Comparison of ENCODE assay signal across 23 cellular contexts in genomic region chr12:103501447-103501846, GRCh38. TPM values are rescaled to one million over a fixed set of nuclear protein-coding genes. Genes with fewer than 3 reads are reported as not detected.
A peak's percentile ranks its signal among the peaks of the same experiment; 100 is the strongest.
DNase-seq lines count a peak whose midpoint lies in the region; ATAC-seq, FAIRE-seq and TF ChIP-seq lines count a peak whose summit lies in the region.
"Had no signal": no experiment of that assay in that cellular context is flagged by ENCODE, and none has a peak within 500 bp of the region (broad histone marks: within the 10 kb centered on the region; RNA-seq: fewer than 3 reads in every experiment).

No MANE protein-coding gene starts in this region.

- H2BK15ac ChIP-seq in IMR-90 (ENCODE audit: low read depth, low read length): no peak overlapping the region

- H2BK5ac ChIP-seq in IMR-90 (ENCODE audit: low read depth, low read length, poor library complexity, severe bottlenecking): no peak overlapping the region

- no peak overlapping the region for H3K18ac ChIP-seq in IMR-90 (ENCODE audit: low read depth, low read length)

- H3K36me3 ChIP-seq in IMR-90 (ENCODE audit: control insufficient read depth, insufficient read depth, low read length) (no peaks in the 10 kb centered on the region), K562 (ENCODE audit: control insufficient read depth, insufficient read depth, low read length) (no peaks in the 10 kb centered on the region)
- H3K36me3 ChIP-seq: HAP-1 had no signal

- no peaks in the 10 kb centered on the region for H3K9me3 Mint-ChIP-seq in glutamatergic neuron (ENCODE audit: unreplicated experiment)

- no peak overlapping the region for H2AK5ac ChIP-seq in IMR-90 (ENCODE audit: low read depth, low read length)

- H3K4ac ChIP-seq in IMR-90 (ENCODE audit: low read depth, low read length): no peak overlapping the region

- H3K4me2 ChIP-seq in IMR-90 (ENCODE audit: low read depth, low read length) (no peak overlapping the region), K562 (ENCODE audit: insufficient read depth, low read length) (no peak overlapping the region)

- ATAC-seq in IMR-90 (ENCODE audit: low read depth): no peak
- no peak for ATAC-seq in K562
- ATAC-seq in GM21367 (IDR thresholded peaks at IDR 0.05; ENCODE audit: unreplicated experiment): no peak

- TF ChIP-seq CTCF in IMR-90 (conservative IDR thresholded peaks at IDR 0.05; ENCODE audit: low read depth, low read length) (no peak), K562 (IDR thresholded peaks at IDR 0.05 in 2 of 3, conservative IDR thresholded peaks at IDR 0.05 in 1 of 3; ENCODE audit: insufficient read depth in 2 of 3, low read depth in 1 of 3, low read length in 3 of 3) (no peak), glutamatergic neuron (IDR thresholded peaks at IDR 0.05; ENCODE audit: partially characterized antibody, unreplicated experiment) (no peak)

- no peak overlapping the region for H3K14ac ChIP-seq in IMR-90 (replicated peaks; ENCODE audit: low read depth, low read length)

- H4K5ac ChIP-seq in IMR-90 (ENCODE audit: low read depth, low read length): no peak overlapping the region

- CTCF ChIA-PET in IMR-90 (lab: Yijun Ruan, JAX) (no interaction called here), K562 (lab: Yijun Ruan, JAX; ENCODE audit: low intra/inter-chr PET ratio) (no interaction called here)

- no peak overlapping the region for H3K9ac ChIP-seq in IMR-90 (ENCODE audit: low read depth, low read length)
- H3K9ac ChIP-seq in K562 (ENCODE audit: insufficient read depth in 1 of 2, low read depth in 2 of 2, low read length in 2 of 2): no peak overlapping the region

- H3K36me3 Mint-ChIP-seq in glutamatergic neuron (ENCODE audit: unreplicated experiment): no peaks in the 10 kb centered on the region

- H2AFZ ChIP-seq in IMR-90 (replicated peaks; ENCODE audit: low read length, poor library complexity): no peak overlapping the region
- H2AFZ ChIP-seq in K562 (ENCODE audit: low read depth, low read length): no peak overlapping the region

- H3K4me3 ChIP-seq in IMR-90 (ENCODE audit: insufficient read depth, low read depth, low read length) (no peak overlapping the region), K562 (no peak overlapping the region)
- H3K4me3 ChIP-seq: HAP-1 had no signal

- H3K23ac ChIP-seq in IMR-90 (ENCODE audit: low read depth, low read length): no peak overlapping the region

- H3K27ac Mint-ChIP-seq in glutamatergic neuron (ENCODE audit: unreplicated experiment): no peak overlapping the region
- H3K27ac Mint-ChIP-seq: CD4-positive, alpha-beta T cell had no signal

- H3K4me1 Mint-ChIP-seq in glutamatergic neuron (ENCODE audit: low read depth, unreplicated experiment): no peaks in the 10 kb centered on the region

- dilution Hi-C loops in IMR-90 (cut with HindIII; ENCODE audit: low sequenced_read_pairs, unreplicated experiment): no loop called here

- POLR2A ChIA-PET in IMR-90 (lab: Charles Lee; ENCODE audit: unreplicated experiment): no interaction called here
- POLR2A ChIA-PET in K562 (lab: Yijun Ruan, JAX): no interaction called here

- BruUV-seq in IMR-90 (replicated peaks; lab: Mats Ljungman, UMichigan) (no TSS peak), K562 (replicated peaks; lab: Mats Ljungman, UMichigan) (no TSS peak)

- H3K4me1 ChIP-seq in IMR-90 (ENCODE audit: control insufficient read depth, insufficient read depth, low read length) (no peaks in the 10 kb centered on the region), K562 (replicated peaks in 1 of 2; ENCODE audit: control insufficient read depth in 2 of 2, insufficient read depth in 2 of 2, low read length in 2 of 2) (no peaks in the 10 kb centered on the region)
- H3K4me1 ChIP-seq: Caco-2, HAP-1 had no signal

- no peak overlapping the region for H3K4me3 Mint-ChIP-seq in glutamatergic neuron (ENCODE audit: unreplicated experiment)
- H3K4me3 Mint-ChIP-seq: CD4-positive, alpha-beta T cell had no signal

- DNase-seq in NCI-H748 (lab: John Stamatoyannopoulos, UW; ENCODE audit: unreplicated experiment): peak; percentile 36
- DNase-seq in NCI-H748 treated with DMSO at 0.1 percent for 48 hours (lab: John Stamatoyannopoulos, UW): no peak
- no peak for DNase-seq in IMR-90
- DNase-seq in K562 (ENCODE audit: extremely low read depth in 1 of 4, low spot score in 3 of 4): no peak
- DNase-seq in glutamatergic neuron: no peak
- no peak for DNase-seq in NCI-H1417 treated with DMSO at 0.1 percent for 48 hours (lab: John Stamatoyannopoulos, UW)
- DNase-seq: 8988T; ACHN; Caco-2; CD4-positive, alpha-beta T cell; DMS79; GDM1; KBM-7 had no signal

- intact Hi-C loops in IMR-90 (cut with micrococcal nuclease): no loop called here
- intact Hi-C loops in K562 (cut with micrococcal nuclease): no loop called here

- no peak overlapping the region for H2BK120ac ChIP-seq in IMR-90 (ENCODE audit: low read depth, low read length)

- no peaks in the 10 kb centered on the region for H3K79me2 ChIP-seq in K562 (ENCODE audit: control insufficient read depth, insufficient read depth, low read length)

- no peaks in the 10 kb centered on the region for H3K9me1 ChIP-seq in IMR-90 (ENCODE audit: insufficient read depth, low read length)
- no peaks in the 10 kb centered on the region for H3K9me1 ChIP-seq in K562 (ENCODE audit: control insufficient read depth, insufficient read depth, low read length)

- FAIRE-seq in K562 (lab: Jason Lieb, UNC): no peak
- FAIRE-seq: D721Med, GM12892, GM18507 had no signal

- TF ChIP-seq RAD21 in IMR-90 (IDR thresholded peaks at IDR 0.05; ENCODE audit: low read length): no peak
- no peak for TF ChIP-seq RAD21 in K562 (CRISPR knock-in tag; conservative IDR thresholded peaks at IDR 0.05 in 1 of 2, IDR thresholded peaks at IDR 0.05 in 1 of 2)

- H3K27me3 ChIP-seq in IMR-90 (ENCODE audit: control insufficient read depth, insufficient read depth, low read length): no peaks in the 10 kb centered on the region
- H3K27me3 ChIP-seq in K562 (ENCODE audit: control insufficient read depth in 2 of 2, insufficient read depth in 2 of 2, low read length in 2 of 2): no peaks in the 10 kb centered on the region

- peaks cover 2% of the 10 kb centered on the region for H3K27me3 Mint-ChIP-seq in glutamatergic neuron (ENCODE audit: unreplicated experiment)

- no peak for TF ChIP-seq EP300 in K562 (IDR thresholded peaks at IDR 0.05; ENCODE audit: low read length)

- no peaks in the 10 kb centered on the region; the same call in 1 of the 2 replicates for H3K9me3 ChIP-seq in IMR-90 (ENCODE audit: control insufficient read depth, insufficient read depth, low read length)
- H3K9me3 ChIP-seq in K562 (replicated peaks; ENCODE audit: control insufficient read depth, insufficient read depth, low read depth, low read length): no peaks in the 10 kb centered on the region
- H3K9me3 ChIP-seq: Caco-2, HAP-1 had no signal

- no peak for TF ChIP-seq POLR2A in IMR-90 (IDR thresholded peaks at IDR 0.05; ENCODE audit: low read depth, low read length)
- no peak for TF ChIP-seq POLR2A in K562 (conservative IDR thresholded peaks at IDR 0.05)

- H2BK20ac ChIP-seq in IMR-90 (ENCODE audit: low read depth, low read length): no peak overlapping the region

- H4K91ac ChIP-seq in IMR-90 (ENCODE audit: insufficient read depth, low read depth, low read length): no peak overlapping the region

- H3K56ac ChIP-seq in IMR-90 (ENCODE audit: extremely low read depth, insufficient read depth, low read length): no peak overlapping the region

- no peak overlapping the region for H2AK9ac ChIP-seq in IMR-90 (replicated peaks; ENCODE audit: low read depth, low read length, poor library complexity)

- H3K79me1 ChIP-seq in IMR-90 (ENCODE audit: low read depth in 1 of 2, low read length in 2 of 2): no peaks in the 10 kb centered on the region

- H4K20me1 ChIP-seq in IMR-90 (ENCODE audit: insufficient read depth, low read length): no peaks in the 10 kb centered on the region
- no peaks in the 10 kb centered on the region for H4K20me1 ChIP-seq in K562 (replicated peaks; ENCODE audit: control insufficient read depth, insufficient read depth, low read length)

- WGBS in IMR-90 (ENCODE audit: extremely low coverage in 2 of 2, insufficient read length in 1 of 2), 2 experiments: 100% methylated on average over 1 of the region's 5 CpGs; no CpG with 5 or more reads in 1 of the 2 experiments
- WGBS in K562 (ENCODE audit: insufficient coverage, low coverage, missing lambda C conversion rate): 0% methylated on average over 5 of the region's 5 CpGs

- H3K27ac ChIP-seq in IMR-90 (ENCODE audit: insufficient read depth, low read length) (no peak overlapping the region), K562 (ENCODE audit: extremely low read depth, low read depth, low read length) (no peak overlapping the region)
- H3K27ac ChIP-seq: C4-2B had no signal

- no peak overlapping the region for H4K8ac ChIP-seq in IMR-90 (ENCODE audit: low read depth in 2 of 2, low read length in 2 of 2)

- in situ Hi-C loops in IMR-90 (cut with MboI; ENCODE audit: low sequenced_read_pairs): no loop called here
- in situ Hi-C loops in K562 (cut with MboI): no loop called here

TF ChIP-seq in IMR-90, 13 proteins besides CTCF, POLR2A, EP300 and RAD21:
- peak; percentile 82 for TF ChIP-seq CEBPB (IDR thresholded peaks at IDR 0.05; ENCODE audit: low read depth, low read length)
- no peak for TF ChIP-seq CHD1 (IDR thresholded peaks at IDR 0.05; ENCODE audit: low read depth, low read length)

RNA-seq across cellular contexts. Expression of gene C12orf42, which starts 5.7 kb away (rescaled TPM):
- total RNA-seq in IMR-90 (2012; rRNA removed) (not detected in 2 replicates), K562 (2014; rRNA removed) (not detected in 2 replicates), K562 (2014; rRNA removed; fragmentation: Illumina TruSeq; extraction: Trizol) (not detected in 2 replicates), K562 (2015; rRNA removed; fragmentation: Illumina TruSeq; extraction: Trizol) (not detected in 2 replicates), K562 (2021) (not detected in 2 replicates), glutamatergic neuron (ENCODE audit: unreplicated experiment) (not detected)
- polyA plus RNA-seq in IMR-90 (2012; rRNA removed) (not detected in 2 replicates), K562 (2011; rRNA removed) (not detected in 2 replicates), K562 (2014; fragmentation: Illumina TruSeq; extraction: Trizol) (not detected in 2 replicates), K562 (2014; fragmentation: Nextera tagmentation; extraction: Ambion mirVana) (not detected), K562 (2014; rRNA removed) (not detected in 2 replicates)
- not detected in 2 replicates for polyA plus RNA-seq in IMR-90 (2012; cell fraction: cytosol; rRNA removed)
- not detected in 2 replicates for polyA plus RNA-seq in IMR-90 (2012; cell fraction: nucleus; rRNA removed; ENCODE audit: low replicate concordance)
- not detected in 2 replicates for total RNA-seq in K562 (2011; cell fraction: chromatin; rRNA removed; ENCODE audit: low replicate concordance)
- not detected in 2 replicates for total RNA-seq in K562 (2011; cell fraction: nucleolus; rRNA removed)
- not detected in 2 replicates for total RNA-seq in K562 (2011; cell fraction: nucleoplasm; rRNA removed)
- not detected in 2 replicates for polyA plus RNA-seq in K562 (2011; cell fraction: cytosol; rRNA removed)
- polyA plus RNA-seq in K562 (2011; cell fraction: nucleus; rRNA removed): not detected in 2 replicates
- not detected in 2 replicates for polyA plus RNA-seq in K562 (2012)
- not detected in 2 replicates for polyA minus RNA-seq in K562 (2011; rRNA and poly(A)+ RNA removed)
- polyA minus RNA-seq in K562 (2011; cell fraction: cytosol; rRNA and poly(A)+ RNA removed): not detected in 2 replicates
- polyA minus RNA-seq in K562 (2011; cell fraction: nucleus; rRNA and poly(A)+ RNA removed): not detected in 2 replicates
- total RNA-seq: Caco-2, Daoy, H4, HT-29 had no signal
- polyA plus RNA-seq: BJ had no signal
